ENCODE assay signal across 17 cellular contexts in genomic region chr2:225004531-225004930, GRCh38. TPM values are rescaled to one million over a fixed set of nuclear protein-coding genes. Genes with fewer than 3 reads are reported as not detected.
A peak's percentile ranks its signal among the peaks of the same experiment; 100 is the strongest.
DNase-seq lines count a peak whose midpoint lies in the region; ATAC-seq and TF ChIP-seq lines count a peak whose summit lies in the region.
"Had no signal": no experiment of that assay in that cellular context is flagged by ENCODE, and none has a peak within 500 bp of the region (broad histone marks: within the 10 kb centered on the region; RNA-seq: fewer than 3 reads in every experiment).

No MANE protein-coding gene starts in this region.

- peaks cover 32% of the 10 kb centered on the region for H3K36me3 Mint-ChIP-seq in activated T-cell treated with anti-CD3 and anti-CD28 coated beads, Interleukin-2, amount 50 U/mL, for 24 hours (ENCODE audit: low read depth)
- peaks cover 13% of the 10 kb centered on the region for H3K36me3 Mint-ChIP-seq in T-cell
- peaks cover 49 to 67% of the 10 kb centered on the region in 2 donors for H3K36me3 Mint-ChIP-seq in stimulated activated naive B cell treated with anti-CD40 and anti-IgM and Interleukin-4, amounts not matched to agents 10 μg/mL and 1 μg/mL and 100 μg/mL, for 72 hours
- H3K36me3 Mint-ChIP-seq: neural progenitor cell had no signal

- H3K9me3 ChIP-seq in SK-N-SH, result no peaks in the 10 kb centered on the region
- H3K9me3 ChIP-seq: gastroesophageal sphincter, uterus had no signal

- no peak overlapping the region for H3K4me3 Mint-ChIP-seq in activated T-cell treated with anti-CD3 and anti-CD28 coated beads, Interleukin-2, amount 50 U/mL, for 24 hours
- H3K4me3 Mint-ChIP-seq in T-cell, result no peak overlapping the region
- H3K4me3 Mint-ChIP-seq in stimulated activated naive B cell treated with anti-CD40 and anti-IgM and Interleukin-4, amounts not matched to agents 10 μg/mL and 1 μg/mL and 100 μg/mL, for 72 hours, result no peak overlapping the region
- H3K4me3 Mint-ChIP-seq: neural progenitor cell had no signal

- H3K27ac Mint-ChIP-seq in activated T-cell treated with anti-CD3 and anti-CD28 coated beads, Interleukin-2, amount 50 U/mL, for 24 hours, result peak overlapping the region; percentile 45
- peak overlapping the region; percentile 66 to 79 for H3K27ac Mint-ChIP-seq in T-cell
- H3K27ac Mint-ChIP-seq in stimulated activated naive B cell treated with anti-CD40 and anti-IgM and Interleukin-4, amounts not matched to agents 10 μg/mL and 1 μg/mL and 100 μg/mL, for 72 hours, result peak overlapping the region; percentile 91
- H3K27ac Mint-ChIP-seq: neural progenitor cell had no signal

- no peak overlapping the region for H3K9ac ChIP-seq in SK-N-SH
- H3K9ac ChIP-seq: neural progenitor cell had no signal

- H3K36me3 ChIP-seq in SK-N-SH (replicated peaks in 1 of 2; ENCODE audit: control insufficient read depth in 1 of 2, insufficient read depth in 2 of 2, low read length in 1 of 2), result peaks cover 0 to 3% of the 10 kb centered on the region in 2 experiments
- H3K36me3 ChIP-seq: gastroesophageal sphincter, neural progenitor cell, uterus had no signal

- no peaks in the 10 kb centered on the region for H3K9me2 ChIP-seq in SK-N-SH

- TF ChIP-seq CTCF in SK-N-SH (IDR thresholded peaks at IDR 0.05), result no peak

- H3K4me3 ChIP-seq in SK-N-SH (ENCODE audit: low read depth in 2 of 2, low read length in 1 of 2), result no peak overlapping the region
- H3K4me3 ChIP-seq: gastroesophageal sphincter, neural progenitor cell, uterus had no signal

- peaks cover 7% of the 10 kb centered on the region for H3F3A ChIP-seq in SK-N-SH (replicated peaks; ENCODE audit: insufficient read depth)

- CTCF ChIA-PET in T-cell (lab: Charles Lee), result interaction anchor here (0.8 to 3.0 kb wide), 4 partner anchors 9 to 1798 kb away, joined by 3 to 8 read pairs (median 3); no protein-coding TSS in a partner anchor
- CTCF ChIA-PET in SK-N-SH (lab: Yijun Ruan, JAX), result interaction anchor here (1.0 to 8.1 kb wide), 4 partner anchors 9 to 657 kb away, joined by 3 to 78 read pairs (median 13); no protein-coding TSS in a partner anchor

- H3K4me1 Mint-ChIP-seq in activated T-cell treated with anti-CD3 and anti-CD28 coated beads, Interleukin-2, amount 50 U/mL, for 24 hours (ENCODE audit: low read depth), result peaks cover 95% of the 10 kb centered on the region
- peaks cover 82 to 92% (median 90%) of the 10 kb centered on the region in 3 donors for H3K4me1 Mint-ChIP-seq in T-cell
- peaks cover 54 to 91% of the 10 kb centered on the region in 2 donors for H3K4me1 Mint-ChIP-seq in stimulated activated naive B cell treated with anti-CD40 and anti-IgM and Interleukin-4, amounts not matched to agents 10 μg/mL and 1 μg/mL and 100 μg/mL, for 72 hours

- TF ChIP-seq EP300 in SK-N-SH (IDR thresholded peaks at IDR 0.05; ENCODE audit: borderline replicate concordance in 1 of 2, low read depth in 1 of 2, low read length in 1 of 2), result peak in 1 of 2 experiments; percentile 24; a peak in 1 of 4 replicates

- WGBS in SK-N-SH (ENCODE audit: low lambda C conversion rate), result 70% methylated on average over 2 of the region's 2 CpGs

- H3K27ac ChIP-seq in SK-N-SH (ENCODE audit: low read depth in 2 of 2, low read length in 1 of 2), result no peak overlapping the region
- H3K27ac ChIP-seq: gastroesophageal sphincter, neural progenitor cell, uterus had no signal

- no peaks in the 10 kb centered on the region for H4K20me1 ChIP-seq in SK-N-SH (ENCODE audit: insufficient read depth)

- H3K9me3 Mint-ChIP-seq in activated T-cell treated with anti-CD3 and anti-CD28 coated beads, Interleukin-2, amount 50 U/mL, for 24 hours, result peaks cover 2% of the 10 kb centered on the region
- no peaks in the 10 kb centered on the region for H3K9me3 Mint-ChIP-seq in T-cell
- peaks cover 0 to 3% of the 10 kb centered on the region in 2 donors for H3K9me3 Mint-ChIP-seq in stimulated activated naive B cell treated with anti-CD40 and anti-IgM and Interleukin-4, amounts not matched to agents 10 μg/mL and 1 μg/mL and 100 μg/mL, for 72 hours
- H3K9me3 Mint-ChIP-seq: neural progenitor cell had no signal

- no peak overlapping the region for H3K4me2 ChIP-seq in SK-N-SH
- H3K4me2 ChIP-seq: neural progenitor cell had no signal

- H2AFZ ChIP-seq in SK-N-SH (ENCODE audit: low read depth), result no peak overlapping the region
- H2AFZ ChIP-seq: neural progenitor cell had no signal

- ATAC-seq in T-cell (replicated peaks in 1 of 4), result no peak
- no peak for ATAC-seq in stimulated activated naive B cell treated with anti-CD40 and anti-IgM and Interleukin-4, amounts not matched to agents 10 μg/mL and 1 μg/mL and 100 μg/mL, for 72 hours (replicated peaks)
- ATAC-seq in HG02623 (IDR thresholded peaks at IDR 0.05; ENCODE audit: unreplicated experiment), result no peak
- ATAC-seq: gastroesophageal sphincter, left colon had no signal

- peaks cover 76% of the 10 kb centered on the region for H3K79me2 ChIP-seq in SK-N-SH (ENCODE audit: insufficient read depth)

- peaks cover 0 to 4% of the 10 kb centered on the region in 2 experiments; a peak in 2 of 4 replicates for H3K4me1 ChIP-seq in SK-N-SH (ENCODE audit: control insufficient read depth in 1 of 2, insufficient read depth in 2 of 2, low read depth in 1 of 2, low read length in 1 of 2)
- H3K4me1 ChIP-seq: uterus had no signal

- POLR2A ChIA-PET in T-cell (lab: Charles Lee), result interaction anchor here (0.6 kb wide), 3 partner anchors 51 to 181 kb away, joined by 3 read pairs; no protein-coding TSS in a partner anchor
- POLR2A ChIA-PET in SK-N-SH (lab: Yijun Ruan, JAX), result no interaction called here

- no peak for TF ChIP-seq RAD21 in SK-N-SH (IDR thresholded peaks at IDR 0.05; ENCODE audit: low read length)

- H3K27me3 ChIP-seq in SK-N-SH (ENCODE audit: insufficient read depth), result no peaks in the 10 kb centered on the region
- H3K27me3 ChIP-seq: gastroesophageal sphincter, neural progenitor cell, uterus had no signal

- DNase-seq in activated T-cell treated with anti-CD3 and anti-CD28 coated beads, Interleukin-2, amount 50 U/mL, for 24 hours, result no peak
- no peak for DNase-seq in activated T-cell treated with anti-CD3 and anti-CD28 coated beads for 4 hours
- DNase-seq in T-cell, result no peak
- peak; percentile 44 for DNase-seq in fibroblast of peridontal ligament (ENCODE audit: extremely low read depth)
- no peak for DNase-seq in stimulated activated naive B cell treated with anti-CD40 and anti-IgM and Interleukin-4, amounts not matched to agents 10 μg/mL and 1 μg/mL and 100 μg/mL, for 72 hours
- DNase-seq in SK-N-SH, result no peak
- DNase-seq in GM03348 (ENCODE audit: low spot score), result no peak
- DNase-seq: activated effector memory CD4-positive, alpha-beta T cell treated with Interleukin-2 at 50 U/mL for 16 hours; GF-D8; KBM-7; left colon; NCI-H146; NCI-H774; uterus had no signal

- no peaks in the 10 kb centered on the region for H3K27me3 Mint-ChIP-seq in activated T-cell treated with anti-CD3 and anti-CD28 coated beads, Interleukin-2, amount 50 U/mL, for 24 hours
- no peaks in the 10 kb centered on the region for H3K27me3 Mint-ChIP-seq in T-cell
- no peaks in the 10 kb centered on the region for H3K27me3 Mint-ChIP-seq in stimulated activated naive B cell treated with anti-CD40 and anti-IgM and Interleukin-4, amounts not matched to agents 10 μg/mL and 1 μg/mL and 100 μg/mL, for 72 hours

TF ChIP-seq in SK-N-SH, 30 proteins besides CTCF, POLR2A, EP300 and RAD21 (continues in another document):
- TF ChIP-seq NRF1 (IDR thresholded peaks at IDR 0.05; ENCODE audit: low read depth, low read length) (no peak), ELF1 (IDR thresholded peaks at IDR 0.05) (no peak), REST (IDR thresholded peaks at IDR 0.05; ENCODE audit: low read depth, low read length) (no peak), SIN3A (IDR thresholded peaks at IDR 0.05; ENCODE audit: borderline replicate concordance, low read depth, low read length) (no peak), CHD2 (IDR thresholded peaks at IDR 0.05; ENCODE audit: low read length, partially characterized antibody) (no peak), RFX5 (IDR thresholded peaks at IDR 0.05; ENCODE audit: low read length) (no peak), GABPA (IDR thresholded peaks at IDR 0.05; ENCODE audit: low read depth) (no peak), MXI1 (IDR thresholded peaks at IDR 0.05; ENCODE audit: low read depth, low read length) (no peak), FOXJ3 (CRISPR knock-in tag; IDR thresholded peaks at IDR 0.05) (no peak), TEAD4 (IDR thresholded peaks at IDR 0.05; ENCODE audit: borderline replicate concordance, insufficient read depth) (no peak), JUND (IDR thresholded peaks at IDR 0.05) (no peak)

RNA-seq across cellular contexts. Expression of gene DOCK10, which starts 37.7 kb away (rescaled TPM):
- total RNA-seq in T-cell, result 100 to 1,000 TPM; 206 to 266 (median 235) TPM
- 20.6 and 24.1 TPM in 2 replicates for polyA plus RNA-seq in SK-N-SH (2012; rRNA removed)
- polyA plus RNA-seq in SK-N-SH (2012; cell fraction: cytosol; rRNA removed), result 17.3 and 18.3 TPM in 2 replicates
- 39.5 and 50.7 TPM in 2 replicates for polyA plus RNA-seq in SK-N-SH (2012; cell fraction: nucleus; rRNA removed)
